19 cellular contexts compared by ENCODE assay signal in the genomic region with DNA sequence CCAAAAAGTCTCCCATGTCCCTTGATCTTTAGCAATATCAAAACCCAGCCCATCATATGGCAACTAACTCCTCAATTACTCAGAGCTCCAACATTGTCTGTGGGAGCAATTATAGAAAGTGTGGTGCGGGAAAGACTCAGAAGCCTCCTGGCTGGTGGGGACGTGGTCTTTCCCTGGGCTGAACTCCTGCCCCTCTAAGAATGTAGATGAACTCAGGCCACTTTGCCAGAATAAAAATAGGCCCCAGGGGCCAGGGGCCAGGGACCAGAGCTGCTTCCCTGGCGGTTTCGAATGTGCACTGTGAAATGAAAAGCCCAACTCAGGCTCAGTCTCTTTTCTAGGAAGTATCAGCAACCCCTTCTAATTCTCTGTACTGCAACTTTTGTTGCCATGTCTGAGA.
"Had no signal": no experiment of that assay in that cellular context is flagged by ENCODE, and none has a peak within 500 bp of the region (broad histone marks: within the 10 kb centered on the region; RNA-seq: fewer than 3 reads in every experiment).

No MANE protein-coding gene starts in this region.

- H3K27me3 ChIP-seq: right lobe of liver, testis had no signal

- H3K9me3 ChIP-seq: prostate gland, right lobe of liver, testis had no signal

- H3K36me3 ChIP-seq: prostate gland, right lobe of liver had no signal

- H3K4me1 ChIP-seq: prostate gland, right lobe of liver had no signal

- ATAC-seq: activated CD8-positive, alpha-beta memory T cell treated with anti-CD3 and anti-CD28 coated beads, Interleukin-2, amount 10 ng/mL, durations not matched to agents 7 days and 5 days; activated T-cell treated with anti-CD3 and anti-CD28 coated beads, Interleukin-2, amount 50 U/mL, for 4 hours; stimulated activated naive CD8-positive, alpha-beta T cell treated with anti-CD3 and anti-CD28 coated beads, Interleukin-15, amount 100 ng/mL, for 72 hours had no signal

- H3K4me3 Mint-ChIP-seq: activated CD8-positive, alpha-beta memory T cell treated with anti-CD3 and anti-CD28 coated beads, Interleukin-2, amount 10 ng/mL, durations not matched to agents 7 days and 5 days; activated naive CD8-positive, alpha-beta T cell treated with anti-CD3 and anti-CD28 coated beads for 36 hours; activated T-cell treated with anti-CD3 and anti-CD28 coated beads, Interleukin-2, amount 50 U/mL, for 4 hours; stimulated activated naive CD8-positive, alpha-beta T cell treated with anti-CD3 and anti-CD28 coated beads, Interleukin-15, amount 100 ng/mL, for 72 hours had no signal

- H3K27ac ChIP-seq: prostate gland, right lobe of liver had no signal

- H3K4me1 Mint-ChIP-seq: activated naive CD8-positive, alpha-beta T cell treated with anti-CD3 and anti-CD28 coated beads for 36 hours; naive B cell; stimulated activated naive CD8-positive, alpha-beta T cell treated with anti-CD3 and anti-CD28 coated beads, Interleukin-15, amount 100 ng/mL, for 72 hours had no signal

- H3K4me3 ChIP-seq: prostate gland, right lobe of liver had no signal

- DNase-seq: activated CD4-positive, alpha-beta T cell treated with anti-CD3 and anti-CD28 coated beads for 1 hour; activated CD4-positive, alpha-beta T cell treated with anti-CD3 and anti-CD28 coated beads, Interleukin-2, amount 50 U/mL, for 48 hours; activated CD8-positive, alpha-beta memory T cell treated with anti-CD3 and anti-CD28 coated beads, Interleukin-2, amount 10 ng/mL, durations not matched to agents 7 days and 5 days; activated gamma-delta T cell; activated naive CD8-positive, alpha-beta T cell treated with anti-CD3 and anti-CD28 coated beads for 36 hours; activated T-cell treated with anti-CD3 and anti-CD28 coated beads, Interleukin-2, amount 50 U/mL, for 4 hours; aorta; caudate nucleus; effector memory CD4-positive, alpha-beta T cell; hypothalamus; kidney glomerular epithelial cell; naive B cell; nucleus accumbens; right lobe of liver; stimulated activated CD4-positive, alpha-beta T cell treated with anti-CD3 and anti-CD28 coated beads, Interleukin-4, amount 100 ng/mL, for 1 hour; stimulated activated naive CD8-positive, alpha-beta T cell treated with anti-CD3 and anti-CD28 coated beads, Interleukin-15, amount 100 ng/mL, for 72 hours; T-helper 9 cell; testis had no signal

- H3K36me3 Mint-ChIP-seq: activated naive CD8-positive, alpha-beta T cell treated with anti-CD3 and anti-CD28 coated beads for 36 hours had no signal

- H3K27ac Mint-ChIP-seq: activated CD8-positive, alpha-beta memory T cell treated with anti-CD3 and anti-CD28 coated beads, Interleukin-2, amount 10 ng/mL, durations not matched to agents 7 days and 5 days; activated naive CD8-positive, alpha-beta T cell treated with anti-CD3 and anti-CD28 coated beads for 36 hours; stimulated activated naive CD8-positive, alpha-beta T cell treated with anti-CD3 and anti-CD28 coated beads, Interleukin-15, amount 100 ng/mL, for 72 hours had no signal
